12 cellular contexts compared by ENCODE assay signal in the genomic region with DNA sequence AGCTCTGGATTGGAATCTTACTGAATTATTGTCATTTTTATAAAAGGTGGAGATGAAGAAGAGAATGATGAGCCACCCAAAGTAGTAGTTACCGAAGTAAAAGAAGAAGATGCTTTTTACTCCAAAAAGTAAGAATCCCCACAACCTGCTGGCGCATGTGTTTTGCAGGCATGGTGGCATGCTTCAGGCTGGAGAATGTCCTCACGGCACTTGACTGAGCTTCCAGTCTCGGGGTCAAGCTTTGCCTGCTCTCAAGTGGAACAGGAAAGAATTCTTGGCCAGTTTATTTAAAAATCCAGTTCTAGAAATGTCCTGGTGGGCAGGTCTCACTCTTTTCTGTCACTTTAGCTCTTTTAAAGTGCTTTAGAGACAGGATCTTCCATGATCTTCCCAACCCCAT.
"Had no signal": no experiment of that assay in that cellular context is flagged by ENCODE, and none has a peak within 500 bp of the region (broad histone marks: within the 10 kb centered on the region; RNA-seq: fewer than 3 reads in every experiment).

No MANE protein-coding gene starts in this region.

- DNase-seq: activated CD4-positive, CD25-positive, alpha-beta regulatory T cell; activated CD8-positive, alpha-beta memory T cell treated with anti-CD3 and anti-CD28 coated beads, Interleukin-2, amount 50 U/mL, for 48 hours; effector memory CD4-positive, alpha-beta T cell; stimulated activated CD4-positive, alpha-beta T cell treated with anti-CD3 and anti-CD28 coated beads, Interleukin-2, amount 100 ng/mL, for 48 hours; stimulated activated naive CD8-positive, alpha-beta T cell treated with anti-CD3 and anti-CD28 coated beads, Interleukin-15, Interleukin-2, amounts not matched to agents 100 U/mL and 50 U/mL, for 24 hours; T-helper 2 cell had no signal

- H3K9me3 ChIP-seq: adrenal gland, thoracic aorta had no signal

- H3K27ac ChIP-seq: adrenal gland, coronary artery, parathyroid adenoma, thoracic aorta had no signal

- H3K4me3 ChIP-seq: adrenal gland, coronary artery, thoracic aorta had no signal

- FAIRE-seq: TTC549, urothelium cell line had no signal

- ATAC-seq: stimulated activated naive CD8-positive, alpha-beta T cell treated with anti-CD3 and anti-CD28 coated beads, Interleukin-15, Interleukin-2, amounts not matched to agents 100 U/mL and 50 U/mL, for 24 hours had no signal

- H3K27me3 ChIP-seq: adrenal gland had no signal
